In genomic region chr18:5097116-5097703, GRCh38 we compare ENCODE assay signal across 16 cellular contexts.
"Had no signal": no experiment of that assay in that cellular context is flagged by ENCODE, and none has a peak within 500 bp of the region (broad histone marks: within the 10 kb centered on the region; RNA-seq: fewer than 3 reads in every experiment).

No MANE protein-coding gene starts in this region.

- DNase-seq: activated CD4-positive, alpha-beta memory T cell treated with anti-CD3 and anti-CD28 coated beads for 36 hours; activated gamma-delta T cell treated with Interleukin-2 at 50 U/mL for 16 hours; activated T-cell treated with anti-CD3 and anti-CD28 coated beads for 4 hours; dermis blood vessel endothelial cell; effector memory CD4-positive, alpha-beta T cell; kidney; left lung; stimulated activated CD4-positive, alpha-beta T cell treated with anti-CD3 and anti-CD28 coated beads, Interleukin-12 subunit alpha, Interleukin-12 subunit beta, amount 100 ng/mL, for 4 hours; stimulated activated CD4-positive, alpha-beta T cell treated with anti-CD3 and anti-CD28 coated beads, Interleukin-2, amount 100 ng/mL, for 24 hours; stimulated activated naive CD4-positive, alpha-beta T cell treated with Interleukin-2 at 50 U/mL for 16 hours; thyroid gland; WERI-Rb-1 had no signal

- H3K27ac ChIP-seq: left lung, thyroid gland, vagina, WERI-Rb-1 had no signal

- H3K4me3 ChIP-seq: left lung, thyroid gland, vagina had no signal

- H3K27me3 ChIP-seq: left lung, thyroid gland, vagina had no signal

- H3K4me1 ChIP-seq: left lung, thyroid gland, vagina had no signal

- ATAC-seq: left lung had no signal

- H3K4me3 Mint-ChIP-seq: activated CD4-positive, alpha-beta memory T cell treated with anti-CD3 and anti-CD28 coated beads for 36 hours; activated naive CD8-positive, alpha-beta T cell; activated T-helper 1 cell treated with anti-CD3 and anti-CD28 coated beads, Interleukin-12 subunit alpha, Interleukin-12 subunit beta, Interleukin-2, Interleukin-4 antibody, amounts not matched to agents 30 ng/mL and 10 ng/mL and 1 ng/mL, durations not matched to agents 14 hours and 24 hours and 36 hours had no signal

- H3K36me3 ChIP-seq: left lung, thyroid gland, vagina, WERI-Rb-1 had no signal

- H3K9me3 ChIP-seq: thyroid gland, vagina had no signal

- H3K27me3 Mint-ChIP-seq: activated CD4-positive, alpha-beta memory T cell treated with anti-CD3 and anti-CD28 coated beads for 36 hours; activated naive CD8-positive, alpha-beta T cell; progenitor cell of endocrine pancreas had no signal

- H3K36me3 Mint-ChIP-seq: activated CD4-positive, alpha-beta memory T cell treated with anti-CD3 and anti-CD28 coated beads for 36 hours had no signal

- H3K27ac Mint-ChIP-seq: activated CD4-positive, alpha-beta memory T cell treated with anti-CD3 and anti-CD28 coated beads for 36 hours; activated naive CD8-positive, alpha-beta T cell; activated T-helper 1 cell treated with anti-CD3 and anti-CD28 coated beads, Interleukin-12 subunit alpha, Interleukin-12 subunit beta, Interleukin-2, Interleukin-4 antibody, amounts not matched to agents 30 ng/mL and 10 ng/mL and 1 ng/mL, durations not matched to agents 14 hours and 24 hours and 36 hours; progenitor cell of endocrine pancreas had no signal
